ENCODE assay signal across 24 cellular contexts in genomic region chr9:12963537-12963936, GRCh38.
"Had no signal": no experiment of that assay in that cellular context is flagged by ENCODE, and none has a peak within 500 bp of the region (broad histone marks: within the 10 kb centered on the region; RNA-seq: fewer than 3 reads in every experiment).

No MANE protein-coding gene starts in this region.

- H3K9me3 ChIP-seq: Peyer's patch, SJSA1 had no signal

- H3K4me3 ChIP-seq: MG63, Peyer's patch, SJSA1 had no signal

- H3K4me1 Mint-ChIP-seq: activated naive CD8-positive, alpha-beta T cell treated with anti-CD3 and anti-CD28 coated beads, Interleukin-2, amount 10 ng/mL, durations not matched to agents 7 days and 5 days; central memory CD8-positive, alpha-beta T cell had no signal

- DNase-seq: activated CD4-positive, alpha-beta T cell treated with anti-CD3 and anti-CD28 coated beads for 48 hours; activated CD4-positive, alpha-beta T cell treated with anti-CD3 and anti-CD28 coated beads, Interleukin-2, amount 50 U/mL, for 4 hours; activated CD4-positive, CD25-positive, alpha-beta regulatory T cell treated with anti-CD3 and anti-CD28 coated beads, Interleukin-2, amount 50 U/mL, for 72 hours; activated CD8-positive, alpha-beta memory T cell treated with anti-CD3 and anti-CD28 coated beads, Interleukin-2, amount 50 U/mL, for 48 hours; activated CD8-positive, alpha-beta T cell treated with anti-CD3 and anti-CD28 coated beads, Interleukin-2, amount 10 ng/mL, durations not matched to agents 7 days and 5 days; activated naive CD4-positive, alpha-beta T cell treated with anti-CD3 and anti-CD28 coated beads, Interleukin-2, amount 50 U/mL, for 16 hours; activated naive CD8-positive, alpha-beta T cell treated with anti-CD3 and anti-CD28 coated beads, Interleukin-2, amount 10 ng/mL, durations not matched to agents 7 days and 5 days; activated T-cell treated with anti-CD3 and anti-CD28 coated beads, Interleukin-2, amount 50 U/mL, for 1 hour; aorta; MG63; MV-4-11; NCI-H1092 treated with DMSO at 0.1 percent for 48 hours; NCI-H1417 treated with DMSO at 0.1 percent for 48 hours; NCI-H1694; NCI-H2029; NCI-H2107; NCI-H446; Peyer's patch; Right ventricle myocardium superior had no signal

- ATAC-seq: activated CD8-positive, alpha-beta T cell treated with anti-CD3 and anti-CD28 coated beads, Interleukin-2, amount 10 ng/mL, durations not matched to agents 7 days and 5 days had no signal

- H3K27ac ChIP-seq: Peyer's patch, RWPE1, SJSA1 had no signal

- H3K27me3 ChIP-seq: MG63, Peyer's patch, SJSA1 had no signal

- H3K36me3 ChIP-seq: MG63, Peyer's patch, SJSA1 had no signal

- H3K36me3 Mint-ChIP-seq: activated naive CD8-positive, alpha-beta T cell treated with anti-CD3 and anti-CD28 coated beads, Interleukin-2, amount 10 ng/mL, durations not matched to agents 7 days and 5 days; brain had no signal

- H3K4me3 Mint-ChIP-seq: activated CD8-positive, alpha-beta T cell treated with anti-CD3 and anti-CD28 coated beads, Interleukin-2, amount 10 ng/mL, durations not matched to agents 7 days and 5 days; activated naive CD8-positive, alpha-beta T cell treated with anti-CD3 and anti-CD28 coated beads, Interleukin-2, amount 10 ng/mL, durations not matched to agents 7 days and 5 days; brain; central memory CD8-positive, alpha-beta T cell; T-helper 1 cell treated with Interleukin-12 subunit alpha and Interleukin-12 subunit beta and Interleukin-4 antibody, amounts not matched to agents 30 μg/mL and 1 μg/mL, for 36 hours had no signal

- H3K4me1 ChIP-seq: Peyer's patch, SJSA1 had no signal

- H3K27me3 Mint-ChIP-seq: activated naive CD8-positive, alpha-beta T cell treated with anti-CD3 and anti-CD28 coated beads, Interleukin-2, amount 10 ng/mL, durations not matched to agents 7 days and 5 days; central memory CD8-positive, alpha-beta T cell had no signal

- H3K27ac Mint-ChIP-seq: activated CD8-positive, alpha-beta T cell treated with anti-CD3 and anti-CD28 coated beads, Interleukin-2, amount 10 ng/mL, durations not matched to agents 7 days and 5 days; activated naive CD8-positive, alpha-beta T cell treated with anti-CD3 and anti-CD28 coated beads, Interleukin-2, amount 10 ng/mL, durations not matched to agents 7 days and 5 days; brain; T-helper 1 cell treated with Interleukin-12 subunit alpha and Interleukin-12 subunit beta and Interleukin-4 antibody, amounts not matched to agents 30 μg/mL and 1 μg/mL, for 36 hours had no signal
